Comparison of ENCODE assay signal across 1 cellular context in the genomic region with DNA sequence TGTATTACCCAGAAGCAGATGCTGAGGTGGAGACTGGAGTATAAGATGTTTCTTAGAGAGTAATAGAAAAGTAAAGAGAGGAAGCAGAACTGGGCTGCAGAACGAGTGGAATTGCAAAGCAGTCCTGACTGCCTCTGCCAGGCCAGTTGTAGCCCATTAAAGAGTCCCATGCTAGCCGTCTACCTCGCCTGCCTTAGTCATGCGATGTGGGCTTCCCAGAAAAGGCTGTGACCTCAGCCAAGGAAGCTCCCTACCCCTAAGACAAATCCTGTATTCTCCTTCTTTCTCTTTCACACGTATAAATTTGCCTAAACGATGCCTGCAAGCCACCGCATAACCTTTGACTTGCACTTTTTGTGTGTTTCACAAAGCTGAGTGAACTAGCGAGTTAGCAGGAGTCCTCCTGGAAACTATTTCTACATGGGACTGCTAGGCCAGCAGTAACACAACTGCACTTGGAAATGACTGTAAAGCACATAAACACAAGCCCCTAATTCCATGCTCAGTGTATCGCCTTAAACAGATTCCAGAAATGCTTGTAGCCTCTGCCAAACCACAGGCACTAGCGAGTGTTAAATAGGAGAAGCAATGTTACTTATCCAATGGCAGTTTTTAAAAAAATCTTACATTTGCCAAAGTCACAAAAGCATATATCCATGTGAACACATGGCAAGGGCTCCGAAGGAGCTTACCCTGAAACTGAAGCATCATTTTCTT.
TF ChIP-seq lines count a peak whose summit lies in the region.

No MANE protein-coding gene starts in this region.

TF ChIP-seq in HepG2, 621 proteins besides CTCF, POLR2A, EP300 and RAD21:
- TF ChIP-seq ZNF724P (CRISPR knock-in tag; IDR thresholded peaks at IDR 0.05; ENCODE audit: borderline replicate concordance), result no peak
- no peak for TF ChIP-seq ZKSCAN8 (CRISPR knock-in tag; IDR thresholded peaks at IDR 0.05; ENCODE audit: borderline replicate concordance)
- no peak for TF ChIP-seq ZNF337 (CRISPR knock-in tag; IDR thresholded peaks at IDR 0.05; ENCODE audit: borderline replicate concordance, low read depth)
- no peak for TF ChIP-seq U2AF2 (IDR thresholded peaks at IDR 0.05; ENCODE audit: low read depth, low read length)
- no peak for TF ChIP-seq ZSCAN21 (CRISPR knock-in tag; IDR thresholded peaks at IDR 0.05; ENCODE audit: borderline replicate concordance)
- TF ChIP-seq HNF4A (CRISPR knock-in tag; IDR thresholded peaks at IDR 0.05), result no peak
- TF ChIP-seq NONO (IDR thresholded peaks at IDR 0.05), result no peak
- no peak for TF ChIP-seq NONO (CRISPR knock-in tag; conservative IDR thresholded peaks at IDR 0.05)
- TF ChIP-seq, protein P1, sequence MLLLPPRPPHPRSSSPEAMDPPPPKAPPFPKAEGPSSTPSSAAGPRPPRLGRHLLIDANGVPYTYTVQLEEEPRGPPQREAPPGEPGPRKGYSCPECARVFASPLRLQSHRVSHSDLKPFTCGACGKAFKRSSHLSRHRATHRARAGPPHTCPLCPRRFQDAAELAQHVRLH (CRISPR knock-in tag; IDR thresholded peaks at IDR 0.05; ENCODE audit: borderline replicate concordance, low read depth), result no peak
- no peak for TF ChIP-seq ZBTB38 (CRISPR knock-in tag; IDR thresholded peaks at IDR 0.05)
- no peak for TF ChIP-seq ETV6 (CRISPR knock-in tag; conservative IDR thresholded peaks at IDR 0.05)
- TF ChIP-seq, protein P2, sequence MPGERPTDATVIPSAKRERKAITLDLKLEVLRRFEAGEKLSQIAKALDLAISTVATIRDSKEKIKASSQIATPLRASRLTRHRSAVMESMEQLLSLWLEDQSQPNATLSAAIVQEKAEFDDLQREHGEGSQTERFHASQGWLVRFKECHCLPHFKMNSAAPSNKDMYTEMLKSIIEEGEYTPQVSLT (CRISPR knock-in tag; IDR thresholded peaks at IDR 0.05; ENCODE audit: borderline replicate concordance, low read depth), result no peak
- TF ChIP-seq ZNF431 (CRISPR knock-in tag; IDR thresholded peaks at IDR 0.05; ENCODE audit: borderline replicate concordance, low read depth), result no peak
- TF ChIP-seq ZMYM4 (CRISPR knock-in tag; IDR thresholded peaks at IDR 0.05), result no peak
